In genomic region chr6:157994126-157994795, GRCh38 we compare ENCODE assay signal across 19 cellular contexts. TPM values are rescaled to one million over a fixed set of nuclear protein-coding genes. Genes with fewer than 3 reads are reported as not detected.
DNase-seq lines count a peak whose midpoint lies in the region; ATAC-seq lines count a peak whose summit lies in the region.
"Had no signal": no experiment of that assay in that cellular context is flagged by ENCODE, and none has a peak within 500 bp of the region (broad histone marks: within the 10 kb centered on the region; RNA-seq: fewer than 3 reads in every experiment).

No MANE protein-coding gene starts in this region.

- no peak for ATAC-seq in HG02610 (IDR thresholded peaks at IDR 0.05; ENCODE audit: unreplicated experiment)
- ATAC-seq: activated CD4-positive, CD25-positive, alpha-beta regulatory T cell treated with anti-CD3 and anti-CD28 coated beads, Interleukin-2, amount 50 U/mL, for 24 hours; activated naive CD8-positive, alpha-beta T cell treated with anti-CD3 and anti-CD28 coated beads, Interleukin-2, amount 50 U/mL, for 24 hours; PC-3 had no signal

- intact Hi-C loops in posterior cingulate gyrus (cut with DNase I): no loop called here

- in situ Hi-C loops in SK-MEL-5 (cut with HindIII; ENCODE audit: low pct_unique_long_range_greater_than_20kb, low sequenced_read_pairs): no loop called here

- DNase-seq in ELF-1 (ENCODE audit: low read depth, low spot score) (peak; percentile 50), SK-MEL-5 (ENCODE audit: low read depth, low spot score) (peak; percentile 29), inferior parietal cortex (ENCODE audit: extremely low spot score) (peak; percentile 67), posterior cingulate gyrus (peak in 7 of 10 donors; percentile 43 to 93 (median 64)), NCI-H128 (lab: John Stamatoyannopoulos, UW; ENCODE audit: unreplicated experiment) (no peak)
- DNase-seq in activated naive CD4-positive, alpha-beta T cell (lab: John Stamatoyannopoulos, UW): no peak
- DNase-seq in central memory CD4-positive, alpha-beta T cell: no peak
- DNase-seq: activated naive CD8-positive, alpha-beta T cell treated with anti-CD3 and anti-CD28 coated beads, Interleukin-2, amount 50 U/mL, for 24 hours; activated T-cell treated with anti-CD3 and anti-CD28 coated beads for 4 hours; DND-41; mammary epithelial cell; MG63; NCI-H2227 treated with DMSO at 0.1 percent for 48 hours; ovary; PC-3; T-helper 1 cell; transverse colon had no signal

RNA-seq across cellular contexts. Expression of gene SYNJ2, which starts 12.6 kb away (rescaled TPM):
- total RNA-seq in SK-MEL-5 (2014; rRNA removed; shearing (Covaris generic)): 3.9 TPM in 2 replicates
- 6.8 and 7.1 TPM in 2 replicates for polyA plus RNA-seq in SK-MEL-5 (2015; cell fraction: cytosol; rRNA removed)
- polyA plus RNA-seq in SK-MEL-5 (2015; cell fraction: nucleus; rRNA removed): 7.3 and 7.4 TPM in 2 replicates

Comparison
In these comparisons a context has a peak if more than half of its experiments do, and no peak if none do; other contexts are left out.
1. DNase-seq: peak in ELF-1 (single experiment), SK-MEL-5 (single experiment), inferior parietal cortex (single experiment) and posterior cingulate gyrus (7 of 10); none in activated naive CD4-positive, alpha-beta T cell (0 of 4), central memory CD4-positive, alpha-beta T cell (single experiment) and NCI-H128 (single experiment).